In the genomic region with DNA sequence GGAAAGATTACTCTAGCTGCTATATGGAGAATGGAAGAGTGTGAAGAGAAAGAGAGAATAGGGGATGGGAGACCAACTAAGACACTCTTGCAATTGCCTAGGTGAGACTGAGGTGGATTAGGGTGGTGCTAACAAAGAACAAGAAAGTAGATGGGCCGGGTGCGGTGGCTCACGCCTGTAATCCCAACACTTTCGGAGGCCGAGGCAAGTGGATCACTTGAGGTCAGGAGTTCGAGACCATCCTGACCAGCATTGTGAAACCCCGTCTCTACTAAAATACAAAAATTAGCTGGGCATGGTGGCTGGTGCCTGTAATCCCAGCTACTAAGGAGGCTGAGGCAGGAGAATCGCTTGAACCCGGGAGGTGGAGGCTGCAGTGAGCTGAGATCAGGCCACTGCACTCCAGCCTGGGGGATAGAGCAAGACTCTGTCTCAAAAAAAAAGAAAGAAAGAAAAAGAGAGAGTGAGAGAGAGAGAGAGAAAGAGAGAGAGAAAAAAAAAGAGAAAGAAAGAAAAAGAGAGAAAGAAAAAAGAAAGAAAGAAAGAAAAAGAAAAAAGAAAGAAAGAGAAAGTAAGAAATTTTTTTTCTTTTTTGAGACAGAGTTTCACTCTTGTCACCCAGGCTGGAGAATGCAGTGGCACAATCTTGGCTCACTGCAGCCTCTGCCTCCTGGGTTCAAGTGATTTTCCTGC, we compare ENCODE assay signal across 10 cellular contexts. TPM values are rescaled to one million over a fixed set of nuclear protein-coding genes. Genes with fewer than 3 reads are reported as not detected.
A peak's percentile ranks its signal among the peaks of the same experiment; 100 is the strongest.
DNase-seq lines count a peak whose midpoint lies in the region; ATAC-seq, FAIRE-seq and TF ChIP-seq lines count a peak whose summit lies in the region.
"Not testable (repeated sequence)": the region's sequence is repeated elsewhere in the genome, so short reads cannot be mapped to it uniquely, and the experiment has no call there.
"Had no signal": no experiment of that assay in that cellular context is flagged by ENCODE, and none has a peak within 500 bp of the region (broad histone marks: within the 10 kb centered on the region; RNA-seq: fewer than 3 reads in every experiment).

No MANE protein-coding gene starts in this region.

- FAIRE-seq in H1 (lab: Jason Lieb, UNC) = not testable (repeated sequence)

- H3K9ac ChIP-seq in H1 (replicated peaks in 1 of 4; ENCODE audit: extremely low read depth in 1 of 4, low read depth in 3 of 4, low read length in 3 of 4) = not testable (repeated sequence)

- peak overlapping the region in 6 of 8 donors; percentile 1 to 64 (median 34) for H3K4me3 Mint-ChIP-seq in CD4-positive, alpha-beta memory T cell
- H3K4me3 Mint-ChIP-seq in T-helper 1 cell treated with Interleukin-12 subunit alpha and Interleukin-12 subunit beta and Interleukin-4 antibody, amounts not matched to agents 30 μg/mL and 1 μg/mL, for 36 hours = peak overlapping the region; percentile 45
- peak overlapping the region in 1 of 2 donors; percentile 17 for H3K4me3 Mint-ChIP-seq in activated T-cell treated with anti-CD3 and anti-CD28 coated beads, Interleukin-2, amount 50 U/mL, for 72 hours
- peak overlapping the region; percentile 50 for H3K4me3 Mint-ChIP-seq in activated naive CD8-positive, alpha-beta T cell
- peak overlapping the region; percentile 9 for H3K4me3 Mint-ChIP-seq in natural killer cell treated with Interleukin-12 subunit alpha and Interleukin-12 subunit beta and Interleukin-15 and Interleukin-18, amount 100 ng/mL, for 72 hours

- peaks cover 14 to 24% (median 15%) of the 10 kb centered on the region in 4 donors for H3K4me1 Mint-ChIP-seq in CD4-positive, alpha-beta memory T cell
- peaks cover 25% of the 10 kb centered on the region for H3K4me1 Mint-ChIP-seq in T-helper 1 cell treated with Interleukin-12 subunit alpha and Interleukin-12 subunit beta and Interleukin-4 antibody, amounts not matched to agents 30 μg/mL and 1 μg/mL, for 36 hours (ENCODE audit: low read depth)
- H3K4me1 Mint-ChIP-seq in activated T-cell treated with anti-CD3 and anti-CD28 coated beads, Interleukin-2, amount 50 U/mL, for 72 hours (ENCODE audit: low read depth) = peaks cover 15% of the 10 kb centered on the region
- H3K4me1 Mint-ChIP-seq in activated naive CD8-positive, alpha-beta T cell (ENCODE audit: low read depth) = peaks cover 15% of the 10 kb centered on the region
- peaks cover 15 to 19% of the 10 kb centered on the region in 2 donors for H3K4me1 Mint-ChIP-seq in natural killer cell treated with Interleukin-12 subunit alpha and Interleukin-12 subunit beta and Interleukin-15 and Interleukin-18, amount 100 ng/mL, for 72 hours (ENCODE audit: low read depth in 2 of 2)

- POLR2A ChIA-PET in CD4-positive, alpha-beta memory T cell (lab: Charles Lee; ENCODE audit: partially characterized antibody) = not testable (repeated sequence)
- POLR2A ChIA-PET in H1 (lab: Charles Lee; ENCODE audit: partially characterized antibody) = interaction anchor here (1.0 to 4.6 kb wide), 2 partner anchors 13 to 15 kb away, joined by 3 to 37 read pairs; no protein-coding TSS in a partner anchor

- H2AFZ ChIP-seq in H1 (ENCODE audit: low read length) = not testable (repeated sequence)

- not testable (repeated sequence) for H2BK12ac ChIP-seq in H1 (ENCODE audit: low read depth, low read length)

- H3K18ac ChIP-seq in H1 (ENCODE audit: extremely low read depth, low read length) = not testable (repeated sequence)

- intact Hi-C loops in CD4-positive, alpha-beta memory T cell (cut with micrococcal nuclease); posterior vena cava (cut with DNase I): not testable (repeated sequence)

- not testable (repeated sequence) for H2BK5ac ChIP-seq in H1 (ENCODE audit: low read depth, low read length)

- H2AK5ac ChIP-seq in H1 (ENCODE audit: low read depth, low read length) = not testable (repeated sequence)

- not testable (repeated sequence) for H3K14ac ChIP-seq in H1 (ENCODE audit: insufficient read length)

- not testable (repeated sequence) for H3K27me3 ChIP-seq in CD4-positive, alpha-beta memory T cell (ENCODE audit: insufficient read depth, low read length); H1 (replicated peaks in 1 of 4; ENCODE audit: control insufficient read depth in 3 of 4, extremely low read depth in 1 of 4, insufficient read depth in 3 of 4, low read length in 3 of 4)

- TF ChIP-seq EP300 in H1 (IDR thresholded peaks at IDR 0.05; ENCODE audit: borderline replicate concordance in 1 of 2, low read depth in 2 of 2, low read length in 2 of 2) = not testable (repeated sequence)

- H3K36me3 Mint-ChIP-seq in CD4-positive, alpha-beta memory T cell; T-helper 1 cell treated with Interleukin-12 subunit alpha and Interleukin-12 subunit beta and Interleukin-4 antibody, amounts not matched to agents 30 μg/mL and 1 μg/mL, for 36 hours (ENCODE audit: low read depth); activated T-cell treated with anti-CD3 and anti-CD28 coated beads, Interleukin-2, amount 50 U/mL, for 72 hours (ENCODE audit: insufficient read depth in 2 of 2); activated naive CD8-positive, alpha-beta T cell; natural killer cell treated with Interleukin-12 subunit alpha and Interleukin-12 subunit beta and Interleukin-15 and Interleukin-18, amount 100 ng/mL, for 72 hours: not testable (repeated sequence)

- not testable (repeated sequence) for H3K4ac ChIP-seq in H1 (replicated peaks; ENCODE audit: insufficient read length, low read depth, low read length)

- not testable (repeated sequence) for H4K5ac ChIP-seq in H1 (ENCODE audit: insufficient read length, low read depth, low read length)

- H3K23me2 ChIP-seq in H1 (ENCODE audit: low read depth, low read length) = not testable (repeated sequence)

- not testable (repeated sequence) for H2BK120ac ChIP-seq in H1 (replicated peaks; ENCODE audit: low read depth, low read length)

- peak overlapping the region; percentile 67 for H3K56ac ChIP-seq in H1 (replicated peaks; ENCODE audit: insufficient read length, low read depth, low read length)

- CTCF ChIA-PET in CD4-positive, alpha-beta memory T cell (lab: Charles Lee; ENCODE audit: partially characterized antibody) = interaction anchor here (1.0 kb wide), 1 partner anchor 11 kb away, joined by 3 read pairs; no protein-coding TSS in a partner anchor
- CTCF ChIA-PET in H1 (lab: Charles Lee; ENCODE audit: partially characterized antibody) = interaction anchor here (0.7 to 9.2 kb wide), 3 partner anchors 25 to 207 kb away, joined by 3 to 76 read pairs (median 3); a partner anchor contains a TSS

- H3K27me3 Mint-ChIP-seq in CD4-positive, alpha-beta memory T cell; T-helper 1 cell treated with Interleukin-12 subunit alpha and Interleukin-12 subunit beta and Interleukin-4 antibody, amounts not matched to agents 30 μg/mL and 1 μg/mL, for 36 hours (ENCODE audit: low read depth); activated T-cell treated with anti-CD3 and anti-CD28 coated beads, Interleukin-2, amount 50 U/mL, for 72 hours (ENCODE audit: low read depth); activated naive CD8-positive, alpha-beta T cell; natural killer cell treated with Interleukin-12 subunit alpha and Interleukin-12 subunit beta and Interleukin-15 and Interleukin-18, amount 100 ng/mL, for 72 hours: not testable (repeated sequence)

- peaks cover 14% of the 10 kb centered on the region for H3K4me1 ChIP-seq in CD4-positive, alpha-beta memory T cell (ENCODE audit: insufficient read depth, low read length)
- peaks cover 4 to 13% (median 6%) of the 10 kb centered on the region in 4 experiments; a peak in 6 of 7 replicates for H3K4me1 ChIP-seq in H1 (replicated peaks in 1 of 4; ENCODE audit: control insufficient read depth in 3 of 4, insufficient read depth in 4 of 4, low read length in 3 of 4)

- H3K79me2 ChIP-seq in H1 (ENCODE audit: control insufficient read depth in 1 of 2, insufficient read depth in 2 of 2, low read length in 2 of 2) = not testable (repeated sequence)

- not testable (repeated sequence) for TF ChIP-seq CTCF in H1 (IDR thresholded peaks at IDR 0.05; ENCODE audit: control extremely low read depth in 1 of 3, insufficient read depth in 1 of 3, low read depth in 1 of 3, low read length in 3 of 3)

- H2BK15ac ChIP-seq in H1 (ENCODE audit: low read length) = not testable (repeated sequence)

- not testable (repeated sequence) for H3K9me3 Mint-ChIP-seq in CD4-positive, alpha-beta memory T cell; T-helper 1 cell treated with Interleukin-12 subunit alpha and Interleukin-12 subunit beta and Interleukin-4 antibody, amounts not matched to agents 30 μg/mL and 1 μg/mL, for 36 hours; activated T-cell treated with anti-CD3 and anti-CD28 coated beads, Interleukin-2, amount 50 U/mL, for 72 hours; activated naive CD8-positive, alpha-beta T cell (ENCODE audit: low read depth); natural killer cell treated with Interleukin-12 subunit alpha and Interleukin-12 subunit beta and Interleukin-15 and Interleukin-18, amount 100 ng/mL, for 72 hours

- H4K8ac ChIP-seq in H1 (ENCODE audit: extremely low read depth, insufficient read depth, low read length) = not testable (repeated sequence)

- H4K91ac ChIP-seq in H1 (replicated peaks; ENCODE audit: insufficient read length, low read length) = not testable (repeated sequence)

- H4K20me1 ChIP-seq in H1 (replicated peaks in 1 of 2; ENCODE audit: control insufficient read depth in 1 of 2, insufficient read depth in 2 of 2, low read length in 2 of 2) = not testable (repeated sequence)

- not testable (repeated sequence) for H3K79me1 ChIP-seq in H1 (ENCODE audit: low read depth, low read length)

- H2BK20ac ChIP-seq in H1 (ENCODE audit: low read length) = not testable (repeated sequence)

- H3K9me3 ChIP-seq in CD4-positive, alpha-beta memory T cell (ENCODE audit: control insufficient read depth in 1 of 2, low read length in 2 of 2); H1 (ENCODE audit: insufficient read depth in 2 of 2, low read depth in 1 of 2, low read length in 1 of 2): not testable (repeated sequence)

- not testable (repeated sequence) for TF ChIP-seq POLR2A in H1 (IDR thresholded peaks at IDR 0.05; ENCODE audit: control extremely low read depth in 1 of 2, low read depth in 2 of 2, low read length in 2 of 2)

- not testable (repeated sequence) for H3K36me3 ChIP-seq in CD4-positive, alpha-beta memory T cell (ENCODE audit: insufficient read depth, low read length); H1 (ENCODE audit: control insufficient read depth in 2 of 4, insufficient read depth in 4 of 4, low read length in 3 of 4)

- not testable (repeated sequence) for H3K23ac ChIP-seq in H1 (ENCODE audit: insufficient read length)

- not testable (repeated sequence) for TF ChIP-seq RAD21 in H1 (IDR thresholded peaks at IDR 0.05 in 1 of 2, conservative IDR thresholded peaks at IDR 0.05 in 1 of 2; ENCODE audit: low read depth in 2 of 2, low read length in 2 of 2)

- peak overlapping the region in 1 of 7 donors; percentile 21 for H3K27ac Mint-ChIP-seq in CD4-positive, alpha-beta memory T cell
- peak overlapping the region; percentile 44 for H3K27ac Mint-ChIP-seq in T-helper 1 cell treated with Interleukin-12 subunit alpha and Interleukin-12 subunit beta and Interleukin-4 antibody, amounts not matched to agents 30 μg/mL and 1 μg/mL, for 36 hours
- H3K27ac Mint-ChIP-seq in activated T-cell treated with anti-CD3 and anti-CD28 coated beads, Interleukin-2, amount 50 U/mL, for 72 hours = peak overlapping the region; percentile 68
- not testable (repeated sequence) for H3K27ac Mint-ChIP-seq in activated naive CD8-positive, alpha-beta T cell
- H3K27ac Mint-ChIP-seq in natural killer cell treated with Interleukin-12 subunit alpha and Interleukin-12 subunit beta and Interleukin-15 and Interleukin-18, amount 100 ng/mL, for 72 hours = peak overlapping the region in 1 of 2 donors; percentile 9

- H3K27ac ChIP-seq in CD4-positive, alpha-beta memory T cell (ENCODE audit: low read depth, low read length); H1 (ENCODE audit: low read depth, low read length): not testable (repeated sequence)

- not testable (repeated sequence) for H3K4me2 ChIP-seq in H1 (ENCODE audit: insufficient read depth in 1 of 2, low read depth in 2 of 2, low read length in 2 of 2)

- ATAC-seq in activated T-cell treated with anti-CD3 and anti-CD28 coated beads, Interleukin-2, amount 50 U/mL, for 72 hours (replicated peaks in 1 of 2); natural killer cell treated with Interleukin-12 subunit alpha and Interleukin-12 subunit beta and Interleukin-15 and Interleukin-18, amount 100 ng/mL, for 72 hours: not testable (repeated sequence)

- not testable (repeated sequence) for H3K4me3 ChIP-seq in CD4-positive, alpha-beta memory T cell (ENCODE audit: low read length in 2 of 2); H1 (ENCODE audit: extremely low read depth in 1 of 4, insufficient read depth in 2 of 4, low read depth in 3 of 4, low read length in 4 of 4)

- DNase-seq in CD4-positive, alpha-beta memory T cell; activated T-cell treated with anti-CD3 and anti-CD28 coated beads, Interleukin-2, amount 50 U/mL, for 72 hours; H1 (ENCODE audit: low read depth in 1 of 2, low spot score in 2 of 2); natural killer cell treated with Interleukin-12 subunit alpha and Interleukin-12 subunit beta and Interleukin-15 and Interleukin-18, amount 100 ng/mL, for 72 hours (ENCODE audit: low spot score): not testable (repeated sequence)
- DNase-seq in posterior vena cava (ENCODE audit: low spot score) = peak; percentile 58

- WGBS in H1 (ENCODE audit: extremely low coverage in 1 of 2, insufficient coverage in 1 of 2, insufficient read length in 1 of 2, insufficient replicate concordance in 2 of 2, low coverage in 1 of 2, low lambda C conversion rate in 2 of 2, missing lambda C conversion rate in 1 of 2), 2 experiments = 83% methylated on average over 7 of the region's 9 CpGs; no CpG with 5 or more reads in 1 of the 2 experiments

RNA-seq across cellular contexts. Expression of a gene that starts 2.5 kb away (rescaled TPM):
- total RNA-seq in CD4-positive, alpha-beta memory T cell = under 1 TPM; 0.26 to 0.80 TPM
- under 1 TPM in 1 of 2 donors, not detected in 1; 0.63 TPM for polyA plus RNA-seq in CD4-positive, alpha-beta memory T cell
- total RNA-seq in activated T-cell treated with anti-CD3 and anti-CD28 coated beads, Interleukin-2, amount 50 U/mL, for 72 hours = 10 to 100 TPM; 63.8 to 77.9 TPM
- 52.0 and 54.0 TPM in 2 replicates for total RNA-seq in H1 (2021; fragmentation: NEBNext Ultra II Directional; extraction: Animal tissue kit (Norgen Biotek cat#: 25700))
- 36.7 and 54.7 TPM in 2 replicates for polyA plus RNA-seq in H1 (2011; rRNA removed)
- polyA plus RNA-seq in H1 (2011; cell fraction: cytosol; rRNA removed) = 46.2 TPM
- polyA plus RNA-seq in H1 (2011; cell fraction: nucleus; rRNA removed) = 206 TPM
- polyA plus RNA-seq in H1 (2012, experiment 1 of 2) = 52.5 to 76.4 TPM (median 67.7 TPM) in 4 replicates
- 60.0 TPM for polyA plus RNA-seq in H1 (2012, experiment 2 of 2)
- polyA plus RNA-seq in H1 (2013, experiment 1 of 2) = 69.0 TPM
- 61.6 TPM for polyA plus RNA-seq in H1 (2013, experiment 2 of 2)
- 32.9 and 39.5 TPM in 2 replicates for polyA minus RNA-seq in H1 (2011; rRNA and poly(A)+ RNA removed)
- 31.2 TPM for polyA minus RNA-seq in H1 (2011; cell fraction: cytosol; rRNA and poly(A)+ RNA removed)
- 58.6 TPM for polyA minus RNA-seq in H1 (2011; cell fraction: nucleus; rRNA and poly(A)+ RNA removed)
- total RNA-seq in natural killer cell treated with Interleukin-12 subunit alpha and Interleukin-12 subunit beta and Interleukin-15 and Interleukin-18, amount 100 ng/mL, for 72 hours = 100 to 1,000 TPM in 1 of 2 donors, 10 to 100 TPM in 1; 37.4 to 103 TPM
- under 1 TPM; 0.10 to 0.60 TPM for total RNA-seq in posterior vena cava

RNA-seq across cellular contexts. Expression of a gene that starts 16.4 kb away (rescaled TPM):
- not detected for total RNA-seq in CD4-positive, alpha-beta memory T cell
- not detected for polyA plus RNA-seq in CD4-positive, alpha-beta memory T cell
- total RNA-seq in activated T-cell treated with anti-CD3 and anti-CD28 coated beads, Interleukin-2, amount 50 U/mL, for 72 hours = under 1 TPM in 1 of 2 donors, not detected in 1; 0.12 TPM
- 0.28 and 0.59 TPM in 2 replicates for total RNA-seq in H1 (2021; fragmentation: NEBNext Ultra II Directional; extraction: Animal tissue kit (Norgen Biotek cat#: 25700))
- polyA plus RNA-seq in H1 (2011; rRNA removed) = 0.63 and 0.77 TPM in 2 replicates
- 1.00 TPM for polyA plus RNA-seq in H1 (2011; cell fraction: cytosol; rRNA removed)
- polyA plus RNA-seq in H1 (2011; cell fraction: nucleus; rRNA removed) = 1.4 TPM
- 0.54 to 0.74 TPM (median 0.65 TPM) in 4 replicates for polyA plus RNA-seq in H1 (2012, experiment 1 of 2)
- polyA plus RNA-seq in H1 (2012, experiment 2 of 2) = 0.34 TPM
- 0.30 TPM for polyA plus RNA-seq in H1 (2013, experiment 1 of 2)
- polyA plus RNA-seq in H1 (2013, experiment 2 of 2) = 0.22 TPM
- polyA minus RNA-seq in H1 (2011; rRNA and poly(A)+ RNA removed) = not detected in 2 replicates
- not detected for polyA minus RNA-seq in H1 (2011; cell fraction: cytosol; rRNA and poly(A)+ RNA removed)
- 0.70 TPM for polyA minus RNA-seq in H1 (2011; cell fraction: nucleus; rRNA and poly(A)+ RNA removed)
- not detected for total RNA-seq in natural killer cell treated with Interleukin-12 subunit alpha and Interleukin-12 subunit beta and Interleukin-15 and Interleukin-18, amount 100 ng/mL, for 72 hours
- not detected for total RNA-seq in posterior vena cava
- total RNA-seq: GM23338 had no signal
- polyA plus RNA-seq: BJ, GM23338 had no signal

RNA-seq across cellular contexts. Expression of a gene that starts 25.6 kb away (rescaled TPM):
- under 1 TPM in 1 of 2 experiments, not detected in 1; 0.39 TPM for total RNA-seq in CD4-positive, alpha-beta memory T cell
- polyA plus RNA-seq in CD4-positive, alpha-beta memory T cell = under 1 TPM in 1 of 2 donors, not detected in 1; 0.87 TPM
- 1 to 10 TPM in 1 of 2 donors, not detected in 1; 1.7 TPM for total RNA-seq in activated T-cell treated with anti-CD3 and anti-CD28 coated beads, Interleukin-2, amount 50 U/mL, for 72 hours
- total RNA-seq in H1 (2021; fragmentation: NEBNext Ultra II Directional; extraction: Animal tissue kit (Norgen Biotek cat#: 25700)) = 0.96 and 1.4 TPM in 2 replicates
- 0.79 and 1.1 TPM in 2 replicates for polyA plus RNA-seq in H1 (2011; rRNA removed)
- polyA plus RNA-seq in H1 (2011; cell fraction: cytosol; rRNA removed) = 0.81 TPM
- 1.9 TPM for polyA plus RNA-seq in H1 (2011; cell fraction: nucleus; rRNA removed)
- 0.51 to 1.3 TPM (median 0.68 TPM) in 4 replicates for polyA plus RNA-seq in H1 (2012, experiment 1 of 2)
- polyA plus RNA-seq in H1 (2012, experiment 2 of 2) = 1.1 TPM
- 0.36 TPM for polyA plus RNA-seq in H1 (2013, experiment 1 of 2)
- polyA plus RNA-seq in H1 (2013, experiment 2 of 2) = 0.37 TPM
- polyA minus RNA-seq in H1 (2011; rRNA and poly(A)+ RNA removed) = 0.17 and 1.8 TPM in 2 replicates
- polyA minus RNA-seq in H1 (2011; cell fraction: cytosol; rRNA and poly(A)+ RNA removed) = not detected
- not detected for polyA minus RNA-seq in H1 (2011; cell fraction: nucleus; rRNA and poly(A)+ RNA removed)
- total RNA-seq in natural killer cell treated with Interleukin-12 subunit alpha and Interleukin-12 subunit beta and Interleukin-15 and Interleukin-18, amount 100 ng/mL, for 72 hours = not detected
- total RNA-seq in posterior vena cava = under 1 TPM; 0.32 to 0.67 TPM
- total RNA-seq: IMR-90 had no signal
- polyA plus RNA-seq: BJ, IMR-90 had no signal

RNA-seq across cellular contexts. Expression of a gene that starts 26.1 kb away (rescaled TPM):
- not detected for total RNA-seq in CD4-positive, alpha-beta memory T cell
- not detected for polyA plus RNA-seq in CD4-positive, alpha-beta memory T cell
- under 1 TPM in 1 of 2 donors, not detected in 1; 0.05 TPM for total RNA-seq in activated T-cell treated with anti-CD3 and anti-CD28 coated beads, Interleukin-2, amount 50 U/mL, for 72 hours
- total RNA-seq in H1 (2021; fragmentation: NEBNext Ultra II Directional; extraction: Animal tissue kit (Norgen Biotek cat#: 25700)) = 0.13 and 0.39 TPM in 2 replicates
- polyA plus RNA-seq in H1 (2011; rRNA removed) = 0.19 and 0.20 TPM in 2 replicates
- 0.19 TPM for polyA plus RNA-seq in H1 (2011; cell fraction: cytosol; rRNA removed)
- 0.39 TPM for polyA plus RNA-seq in H1 (2011; cell fraction: nucleus; rRNA removed)
- polyA plus RNA-seq in H1 (2012, experiment 1 of 2) = 0.05 to 0.51 TPM (median 0.25 TPM) in 4 replicates
- polyA plus RNA-seq in H1 (2012, experiment 2 of 2) = not detected
- polyA plus RNA-seq in H1 (2013, experiment 1 of 2) = 0.24 TPM
- polyA plus RNA-seq in H1 (2013, experiment 2 of 2) = 0.48 TPM
- 0.22 and 0.50 TPM in 2 replicates for polyA minus RNA-seq in H1 (2011; rRNA and poly(A)+ RNA removed)
- not detected for polyA minus RNA-seq in H1 (2011; cell fraction: cytosol; rRNA and poly(A)+ RNA removed)
- 0.40 TPM for polyA minus RNA-seq in H1 (2011; cell fraction: nucleus; rRNA and poly(A)+ RNA removed)
- total RNA-seq in natural killer cell treated with Interleukin-12 subunit alpha and Interleukin-12 subunit beta and Interleukin-15 and Interleukin-18, amount 100 ng/mL, for 72 hours = not detected
- total RNA-seq in posterior vena cava = under 1 TPM in 1 of 2 donors, not detected in 1; 0.05 TPM
- polyA plus RNA-seq: GM23338 had no signal

RNA-seq across cellular contexts. Expression of a gene that starts 46.7 kb away (rescaled TPM):
- total RNA-seq in CD4-positive, alpha-beta memory T cell = 1 to 10 TPM; 4.9 to 7.8 TPM
- polyA plus RNA-seq in CD4-positive, alpha-beta memory T cell = 1 to 10 TPM; 4.3 to 5.2 TPM
- 10 to 100 TPM; 12.3 to 16.4 TPM for total RNA-seq in activated T-cell treated with anti-CD3 and anti-CD28 coated beads, Interleukin-2, amount 50 U/mL, for 72 hours
- 21.3 and 24.5 TPM in 2 replicates for total RNA-seq in H1 (2021; fragmentation: NEBNext Ultra II Directional; extraction: Animal tissue kit (Norgen Biotek cat#: 25700))
- polyA plus RNA-seq in H1 (2011; rRNA removed) = 12.7 and 19.2 TPM in 2 replicates
- polyA plus RNA-seq in H1 (2011; cell fraction: cytosol; rRNA removed) = 20.5 TPM
- polyA plus RNA-seq in H1 (2011; cell fraction: nucleus; rRNA removed) = 19.1 TPM
- polyA plus RNA-seq in H1 (2012, experiment 1 of 2) = 17.1 to 25.9 TPM (median 19.6 TPM) in 4 replicates
- polyA plus RNA-seq in H1 (2012, experiment 2 of 2) = 4.6 TPM
- polyA plus RNA-seq in H1 (2013, experiment 1 of 2) = 25.8 TPM
- 29.1 TPM for polyA plus RNA-seq in H1 (2013, experiment 2 of 2)
- 35.2 and 47.9 TPM in 2 replicates for polyA minus RNA-seq in H1 (2011; rRNA and poly(A)+ RNA removed)
- polyA minus RNA-seq in H1 (2011; cell fraction: cytosol; rRNA and poly(A)+ RNA removed) = 26.9 TPM
- 26.4 TPM for polyA minus RNA-seq in H1 (2011; cell fraction: nucleus; rRNA and poly(A)+ RNA removed)
- total RNA-seq in natural killer cell treated with Interleukin-12 subunit alpha and Interleukin-12 subunit beta and Interleukin-15 and Interleukin-18, amount 100 ng/mL, for 72 hours = 10 to 100 TPM; 13.7 to 21.1 TPM
- total RNA-seq in posterior vena cava = 10 to 100 TPM; 12.1 to 14.8 TPM

Comparison
In these comparisons a context has a peak if more than half of its experiments do, and no peak if none do; other contexts are left out.
1. RNA of a gene that starts 2.5 kb away (total RNA-seq): 37.4 to 103 TPM in natural killer cell treated with Interleukin-12 subunit alpha and Interleukin-12 subunit beta and Interleukin-15 and Interleukin-18, amount 100 ng/mL, for 72 hours, 63.8 to 77.9 TPM in activated T-cell treated with anti-CD3 and anti-CD28 coated beads, Interleukin-2, amount 50 U/mL, for 72 hours and 52.0 to 54.0 TPM in H1; 0.26 to 0.80 TPM in CD4-positive, alpha-beta memory T cell and 0.10 to 0.60 TPM in posterior vena cava; every median in the first group is over 10 times any median in the second.